Comparison of ENCODE assay signal across 9 cellular contexts in genomic region chr14:69711065-69711464, GRCh38. TPM values are rescaled to one million over a fixed set of nuclear protein-coding genes. Genes with fewer than 3 reads are reported as not detected.
DNase-seq lines count a peak whose midpoint lies in the region; ATAC-seq, FAIRE-seq and TF ChIP-seq lines count a peak whose summit lies in the region.
"Had no signal": no experiment of that assay in that cellular context is flagged by ENCODE, and none has a peak within 500 bp of the region (broad histone marks: within the 10 kb centered on the region; RNA-seq: fewer than 3 reads in every experiment).

No MANE protein-coding gene starts in this region.

- H3K27ac ChIP-seq in H1 (ENCODE audit: low read depth, low read length) (no peak overlapping the region), mesenchymal stem cell (ENCODE audit: low read length, poor library complexity, severe bottlenecking) (no peak overlapping the region)

- H3K36me3 ChIP-seq in H1 (ENCODE audit: control insufficient read depth in 2 of 4, insufficient read depth in 4 of 4, low read length in 3 of 4) (no peaks in the 10 kb centered on the region), mesenchymal stem cell (ENCODE audit: control insufficient read depth in 1 of 2, insufficient read depth in 2 of 2, low read depth in 1 of 2, low read length in 2 of 2) (peaks cover 23 to 65% of the 10 kb centered on the region in 2 experiments)

- H3K4me3 ChIP-seq in H1 (ENCODE audit: extremely low read depth in 1 of 4, insufficient read depth in 2 of 4, low read depth in 3 of 4, low read length in 4 of 4) (no peak overlapping the region), mesenchymal stem cell (ENCODE audit: insufficient read depth in 1 of 2, low read depth in 1 of 2, low read length in 2 of 2) (no peak overlapping the region)

- H3K14ac ChIP-seq in H1 (ENCODE audit: insufficient read length) (no peak overlapping the region), mesenchymal stem cell (ENCODE audit: low read length in 2 of 2) (no peak overlapping the region)

- intact Hi-C loops in posterior vena cava (cut with DNase I): loop anchor here in 1 of 2 donors (10.0 kb wide), 1 partner anchor 46 kb away; no protein-coding TSS in a partner anchor

- CTCF ChIA-PET in H1 (lab: Charles Lee; ENCODE audit: partially characterized antibody): interaction anchor here (0.7 to 4.9 kb wide), 16 partner anchors 10 to 236 kb away, joined by 3 to 39 read pairs (median 4); partner anchors contain the start of gene SUSD6

- H3K23me2 ChIP-seq in H1 (ENCODE audit: low read depth, low read length): no peaks in the 10 kb centered on the region

- no peak for TF ChIP-seq POLR2A in H1 (IDR thresholded peaks at IDR 0.05; ENCODE audit: control extremely low read depth in 1 of 2, low read depth in 2 of 2, low read length in 2 of 2)

- no peak for ATAC-seq in activated CD4-positive, CD25-positive, alpha-beta regulatory T cell treated with anti-CD3 and anti-CD28 coated beads, Interleukin-2, amount 50 U/mL, for 24 hours
- no peak for ATAC-seq in SK-N-SH treated with all-trans-retinoic acid at 6 μM for 48 hours
- ATAC-seq: stimulated activated naive CD8-positive, alpha-beta T cell treated with anti-CD3 and anti-CD28 coated beads, Interleukin-15, amount 100 ng/mL, for 72 hours had no signal

- peak overlapping the region; percentile 52; the same call in 1 of the 2 replicates for H2BK5ac ChIP-seq in H1 (ENCODE audit: low read depth, low read length)
- no peak overlapping the region for H2BK5ac ChIP-seq in mesenchymal stem cell (ENCODE audit: low read depth, low read length, poor library complexity, severe bottlenecking)

- TF ChIP-seq CTCF in H1 (IDR thresholded peaks at IDR 0.05; ENCODE audit: control extremely low read depth in 1 of 3, insufficient read depth in 1 of 3, low read depth in 1 of 3, low read length in 3 of 3): no peak

- POLR2A ChIA-PET in H1 (lab: Charles Lee; ENCODE audit: partially characterized antibody): interaction anchor here (0.9 to 1.1 kb wide), 2 partner anchors 9 to 20 kb away, joined by 3 read pairs; no protein-coding TSS in a partner anchor

- H3K9me3 ChIP-seq in H1 (ENCODE audit: insufficient read depth in 2 of 2, low read depth in 1 of 2, low read length in 1 of 2) (no peaks in the 10 kb centered on the region), mesenchymal stem cell (ENCODE audit: control insufficient read depth, low read length) (no peaks in the 10 kb centered on the region)

- peak overlapping the region; percentile 84; the same call in 1 of the 2 replicates for H2AK5ac ChIP-seq in H1 (ENCODE audit: low read depth, low read length)
- no peak overlapping the region for H2AK5ac ChIP-seq in mesenchymal stem cell (ENCODE audit: low read length, severe bottlenecking)

- H4K91ac ChIP-seq in H1 (replicated peaks; ENCODE audit: insufficient read length, low read length): peak overlapping the region; percentile 69
- H4K91ac ChIP-seq in mesenchymal stem cell (ENCODE audit: low read length): no peak overlapping the region

- no peak for TF ChIP-seq EP300 in H1 (IDR thresholded peaks at IDR 0.05; ENCODE audit: borderline replicate concordance in 1 of 2, low read depth in 2 of 2, low read length in 2 of 2)

- 80% methylated on average over 4 of the region's 4 CpGs; no CpG with 5 or more reads in 1 of the 2 experiments for WGBS in H1 (ENCODE audit: extremely low coverage in 1 of 2, insufficient coverage in 1 of 2, insufficient read length in 1 of 2, insufficient replicate concordance in 2 of 2, low coverage in 1 of 2, low lambda C conversion rate in 2 of 2, missing lambda C conversion rate in 1 of 2), 2 experiments
- 91% methylated on average over 4 of the region's 4 CpGs for WGBS in mesenchymal stem cell

- H3K79me1 ChIP-seq in H1 (ENCODE audit: low read depth, low read length) (no peaks in the 10 kb centered on the region), mesenchymal stem cell (replicated peaks; ENCODE audit: low read length, poor library complexity, severe bottlenecking) (peaks cover 7% of the 10 kb centered on the region)

- H3K9ac ChIP-seq in H1 (replicated peaks in 1 of 4; ENCODE audit: extremely low read depth in 1 of 4, low read depth in 3 of 4, low read length in 3 of 4) (no peak overlapping the region), mesenchymal stem cell (ENCODE audit: low read length) (no peak overlapping the region)

- H2BK12ac ChIP-seq in H1 (ENCODE audit: low read depth, low read length) (0 out of 2 replicates have a peak overlapping the region, but pooled peaks have one; percentile 68), mesenchymal stem cell (ENCODE audit: low read length in 2 of 2) (no peak overlapping the region)

- no peaks in the 10 kb centered on the region for H3K79me2 ChIP-seq in H1 (ENCODE audit: control insufficient read depth in 1 of 2, insufficient read depth in 2 of 2, low read length in 2 of 2)

- H3K4me2 ChIP-seq in H1 (ENCODE audit: insufficient read depth in 1 of 2, low read depth in 2 of 2, low read length in 2 of 2) (no peak overlapping the region), mesenchymal stem cell (ENCODE audit: low read length, poor library complexity, severe bottlenecking) (no peak overlapping the region)

- H4K20me1 ChIP-seq in H1 (replicated peaks in 1 of 2; ENCODE audit: control insufficient read depth in 1 of 2, insufficient read depth in 2 of 2, low read length in 2 of 2): no peaks in the 10 kb centered on the region

- FAIRE-seq in H1 (lab: Jason Lieb, UNC): no peak

- H3K56ac ChIP-seq in H1 (replicated peaks; ENCODE audit: insufficient read length, low read depth, low read length): no peak overlapping the region

- no peak overlapping the region for H4K5ac ChIP-seq in H1 (ENCODE audit: insufficient read length, low read depth, low read length)

- H4K8ac ChIP-seq in H1 (ENCODE audit: extremely low read depth, insufficient read depth, low read length) (no peak overlapping the region), mesenchymal stem cell (ENCODE audit: low read length) (no peak overlapping the region)

- no peaks in the 10 kb centered on the region for H3K27me3 ChIP-seq in H1 (replicated peaks in 1 of 4; ENCODE audit: control insufficient read depth in 3 of 4, extremely low read depth in 1 of 4, insufficient read depth in 3 of 4, low read length in 3 of 4)
- no peaks in the 10 kb centered on the region for H3K27me3 ChIP-seq in mesenchymal stem cell (ENCODE audit: control insufficient read depth in 1 of 2, insufficient read depth in 1 of 2, low read length in 2 of 2)

- DNase-seq in DMS 273 (lab: John Stamatoyannopoulos, UW; ENCODE audit: unreplicated experiment) (peak; percentile 97), NCI-H2227 treated with DMSO at 0.1 percent for 48 hours (lab: John Stamatoyannopoulos, UW) (peak; percentile 25), H1 (ENCODE audit: low read depth in 1 of 2, low spot score in 2 of 2) (no peak), posterior vena cava (ENCODE audit: low spot score) (peak; percentile 77), mesenchymal stem cell (no peak)
- DNase-seq in stimulated activated CD8-positive, alpha-beta memory T cell treated with anti-CD3 and anti-CD28 coated beads, Interleukin-4, amount 100 ng/mL, for 48 hours: no peak
- DNase-seq: stimulated activated naive CD8-positive, alpha-beta T cell treated with anti-CD3 and anti-CD28 coated beads, Interleukin-15, amount 100 ng/mL, for 72 hours had no signal

- TF ChIP-seq RAD21 in H1 (IDR thresholded peaks at IDR 0.05 in 1 of 2, conservative IDR thresholded peaks at IDR 0.05 in 1 of 2; ENCODE audit: low read depth in 2 of 2, low read length in 2 of 2): no peak

- H3K18ac ChIP-seq in H1 (ENCODE audit: extremely low read depth, low read length): peak overlapping the region; percentile 55; the same call in 1 of the 2 replicates
- no peak overlapping the region for H3K18ac ChIP-seq in mesenchymal stem cell (ENCODE audit: low read depth in 1 of 2, low read length in 2 of 2)

- H2AFZ ChIP-seq in H1 (ENCODE audit: low read length) (no peak overlapping the region), mesenchymal stem cell (ENCODE audit: low read depth, low read length) (no peak overlapping the region)

- H3K23ac ChIP-seq in H1 (ENCODE audit: insufficient read length) (no peak overlapping the region), mesenchymal stem cell (ENCODE audit: low read length in 2 of 2) (no peak overlapping the region)

- H2BK20ac ChIP-seq in H1 (ENCODE audit: low read length): no peak overlapping the region

- H2BK15ac ChIP-seq in H1 (ENCODE audit: low read length) (peak overlapping the region; percentile 29; the same call in 1 of the 2 replicates), mesenchymal stem cell (ENCODE audit: low read depth, poor library complexity, severe bottlenecking) (no peak overlapping the region)

- H2BK120ac ChIP-seq in H1 (replicated peaks; ENCODE audit: low read depth, low read length) (no peak overlapping the region), mesenchymal stem cell (ENCODE audit: low read depth, low read length) (no peak overlapping the region)

- peaks cover 16 to 36% (median 28%) of the 10 kb centered on the region in 4 experiments for H3K4me1 ChIP-seq in H1 (replicated peaks in 1 of 4; ENCODE audit: control insufficient read depth in 3 of 4, insufficient read depth in 4 of 4, low read length in 3 of 4)
- H3K4me1 ChIP-seq in mesenchymal stem cell (ENCODE audit: control insufficient read depth, insufficient read depth, low read depth, low read length): peaks cover 27% of the 10 kb centered on the region

- H3K4ac ChIP-seq in H1 (replicated peaks; ENCODE audit: insufficient read length, low read depth, low read length) (no peak overlapping the region), mesenchymal stem cell (ENCODE audit: low read depth in 1 of 2, low read length in 2 of 2) (no peak overlapping the region)

TF ChIP-seq in H1, 55 proteins besides CTCF, POLR2A, EP300 and RAD21 (continues in another document):
- TF ChIP-seq RFX5 (IDR thresholded peaks at IDR 0.05; ENCODE audit: borderline replicate concordance, low read depth, low read length): no peak
- TF ChIP-seq KDM1A (IDR thresholded peaks at IDR 0.05; ENCODE audit: borderline replicate concordance, low read length): no peak

TF ChIP-seq in SK-N-SH treated with all-trans-retinoic acid at 6 μM for 48 hours, 23 proteins besides CTCF, POLR2A, EP300 and RAD21:
- TF ChIP-seq ZC3H10 (CRISPR knock-in tag; IDR thresholded peaks at IDR 0.05) (no peak), SNAI2 (CRISPR knock-in tag; IDR thresholded peaks at IDR 0.05) (no peak)

RNA-seq across cellular contexts. Expression of gene SRSF5, which starts 55.9 kb away (rescaled TPM):
- 226 and 238 TPM in 2 replicates for total RNA-seq in H1 (2021; fragmentation: NEBNext Ultra II Directional; extraction: Animal tissue kit (Norgen Biotek cat#: 25700))
- 101 and 114 TPM in 2 replicates for polyA plus RNA-seq in H1 (2011; rRNA removed)
- polyA plus RNA-seq in H1 (2011; cell fraction: cytosol; rRNA removed): 369 TPM
- 200 TPM for polyA plus RNA-seq in H1 (2011; cell fraction: nucleus; rRNA removed)
- 380 to 494 TPM (median 401 TPM) in 4 replicates for polyA plus RNA-seq in H1 (2012, experiment 1 of 2)
- polyA plus RNA-seq in H1 (2012, experiment 2 of 2): 62.0 TPM
- polyA plus RNA-seq in H1 (2013, experiment 1 of 2): 219 TPM
- 196 TPM for polyA plus RNA-seq in H1 (2013, experiment 2 of 2)
- 82.9 and 96.4 TPM in 2 replicates for polyA minus RNA-seq in H1 (2011; rRNA and poly(A)+ RNA removed)
- polyA minus RNA-seq in H1 (2011; cell fraction: cytosol; rRNA and poly(A)+ RNA removed): 118 TPM
- polyA minus RNA-seq in H1 (2011; cell fraction: nucleus; rRNA and poly(A)+ RNA removed): 225 TPM
- 100 to 1,000 TPM; 212 to 251 TPM for total RNA-seq in posterior vena cava
- 191 TPM for polyA plus RNA-seq in mesenchymal stem cell (2013, experiment 1 of 2)
- 183 TPM for polyA plus RNA-seq in mesenchymal stem cell (2013, experiment 2 of 2)

Comparison
In these comparisons a context has a peak if more than half of its experiments do, and no peak if none do; other contexts are left out.
1. DNase-seq: peak in DMS 273 (single experiment), NCI-H2227 treated with DMSO at 0.1 percent for 48 hours (single experiment) and posterior vena cava (single experiment); none in H1 (0 of 2), mesenchymal stem cell (single experiment) and stimulated activated CD8-positive, alpha-beta memory T cell treated with anti-CD3 and anti-CD28 coated beads, Interleukin-4, amount 100 ng/mL, for 48 hours (single experiment).